ENCODE assay signal across 1 cellular context in genomic region chr5:154366353-154366752, GRCh38.
TF ChIP-seq lines count a peak whose summit lies in the region.

No MANE protein-coding gene starts in this region.

TF ChIP-seq in GM23338, 12 proteins besides CTCF, POLR2A, EP300 and RAD21 (continued from another document):
- TF ChIP-seq ETS1 (IDR thresholded peaks at IDR 0.05) (no peak), EZH2phosphoT487 (IDR thresholded peaks at IDR 0.05; ENCODE audit: unreplicated experiment) (no peak), ZNF331 (CRISPR knock-in tag; IDR thresholded peaks at IDR 0.05; ENCODE audit: low read depth) (no peak)
TF ChIP-seq in GM23338: peak in this region for 0.
